ENCODE assay signal across 14 cellular contexts in genomic region chr20:47391276-47392010, GRCh38. TPM values are rescaled to one million over a fixed set of nuclear protein-coding genes. Genes with fewer than 3 reads are reported as not detected.
DNase-seq lines count a peak whose midpoint lies in the region; ATAC-seq, FAIRE-seq and TF ChIP-seq lines count a peak whose summit lies in the region.
"Had no signal": no experiment of that assay in that cellular context is flagged by ENCODE, and none has a peak within 500 bp of the region (broad histone marks: within the 10 kb centered on the region; RNA-seq: fewer than 3 reads in every experiment).

No MANE protein-coding gene starts in this region.

- 94% methylated on average over 6 of the region's 6 CpGs for whole genome bisulfite sequencing in A549 (ENCODE audit: missing lambda C conversion rate)
- 96% methylated on average over 6 of the region's 6 CpGs for WGBS in small intestine, 3 donors

- H3K27ac ChIP-seq in A549 (peak overlapping the region; percentile 90 to 92), DOHH2 (ENCODE audit: low read depth, low read length) (peak overlapping the region; percentile 99), small intestine (ENCODE audit: low read depth in 1 of 2, low read length in 1 of 2) (no peak overlapping the region)
- H3K27ac ChIP-seq: prostate gland had no signal

- POLR2A ChIA-PET in A549 (lab: Yijun Ruan, JAX): interaction anchor here (0.6 to 2.1 kb wide), 4 partner anchors 32 to 183 kb away, joined by 3 to 20 read pairs (median 4); partner anchors contain the start of gene NCOA3
- POLR2A ChIA-PET in activated CD8-positive, alpha-beta T cell treated with anti-CD3 and anti-CD28 coated beads for 36 hours (lab: Charles Lee): interaction anchor here (1.1 kb wide), 1 partner anchor 30 kb away, joined by 4 read pairs; no protein-coding TSS in a partner anchor

- FAIRE-seq in A549 (lab: Jason Lieb, UNC) (no peak), small intestine (lab: Jason Lieb, UNC) (no peak)

- no peak for TF ChIP-seq CTCF in A549 (IDR thresholded peaks at IDR 0.05)
- no peak for TF ChIP-seq CTCF in DOHH2 (IDR thresholded peaks at IDR 0.05; ENCODE audit: low read depth, low read length, poor library complexity, severe bottlenecking)
- no peak for TF ChIP-seq CTCF in activated CD8-positive, alpha-beta T cell treated with anti-CD3 and anti-CD28 coated beads for 36 hours (IDR thresholded peaks at IDR 0.05)

- no peaks in the 10 kb centered on the region for H4K20me1 ChIP-seq in DOHH2 (ENCODE audit: control insufficient read depth, insufficient read depth, low read depth, low read length)

- H3K4me1 ChIP-seq in A549 (peaks cover 34% of the 10 kb centered on the region), DOHH2 (ENCODE audit: control insufficient read depth, low read length) (peaks cover 67% of the 10 kb centered on the region), small intestine (ENCODE audit: control insufficient read depth in 2 of 2, insufficient read depth in 1 of 2, low read depth in 1 of 2, low read length in 1 of 2) (no peaks in the 10 kb centered on the region)
- H3K4me1 ChIP-seq: prostate gland had no signal

- no peaks in the 10 kb centered on the region for H3K27me3 Mint-ChIP-seq in activated CD8-positive, alpha-beta T cell treated with anti-CD3 and anti-CD28 coated beads for 36 hours
- H3K27me3 Mint-ChIP-seq in memory B cell: no peaks in the 10 kb centered on the region
- H3K27me3 Mint-ChIP-seq: CD4-positive, alpha-beta T cell had no signal

- H3K9me3 ChIP-seq in A549 (peaks cover 28% of the 10 kb centered on the region), DOHH2 (ENCODE audit: control insufficient read depth, insufficient read depth, low read length) (peaks cover 3% of the 10 kb centered on the region; the same call in 1 of the 2 replicates), small intestine (ENCODE audit: control insufficient read depth, low read depth) (no peaks in the 10 kb centered on the region)
- H3K9me3 ChIP-seq: prostate gland had no signal

- no peak for ATAC-seq in A549
- ATAC-seq in activated CD8-positive, alpha-beta T cell treated with anti-CD3 and anti-CD28 coated beads for 36 hours: peak; percentile 10
- ATAC-seq in memory B cell (ENCODE audit: low read depth): no peak
- ATAC-seq in HG03135 (IDR thresholded peaks at IDR 0.05; ENCODE audit: unreplicated experiment): no peak

- no peak overlapping the region for H3K4me3 ChIP-seq in A549
- peak overlapping the region; percentile 67 for H3K4me3 ChIP-seq in DOHH2 (ENCODE audit: low read length)
- H3K4me3 ChIP-seq in small intestine (ENCODE audit: low read depth in 1 of 2, low read length in 2 of 2): no peak overlapping the region
- H3K4me3 ChIP-seq: prostate gland had no signal

- CTCF ChIA-PET in A549 (lab: Yijun Ruan, JAX): interaction anchor here (0.6 to 3.7 kb wide), 8 partner anchors 8 to 230 kb away, joined by 3 to 21 read pairs (median 8); partner anchors contain the start of gene NCOA3
- CTCF ChIA-PET in activated CD8-positive, alpha-beta T cell treated with anti-CD3 and anti-CD28 coated beads for 36 hours (lab: Charles Lee): interaction anchor here (0.6 to 9.4 kb wide), 7 partner anchors 8 to 272 kb away, joined by 3 to 60 read pairs (median 3); no protein-coding TSS in a partner anchor

- peaks cover 10% of the 10 kb centered on the region for H3K9me3 Mint-ChIP-seq in activated CD8-positive, alpha-beta T cell treated with anti-CD3 and anti-CD28 coated beads for 36 hours
- H3K9me3 Mint-ChIP-seq in memory B cell: peaks cover 10% of the 10 kb centered on the region
- H3K9me3 Mint-ChIP-seq: CD4-positive, alpha-beta T cell had no signal

- H3K9me2 ChIP-seq in DOHH2 (replicated peaks; ENCODE audit: control insufficient read depth, low read length): no peaks in the 10 kb centered on the region

- peak overlapping the region; percentile 65 for H3K27ac Mint-ChIP-seq in activated CD8-positive, alpha-beta T cell treated with anti-CD3 and anti-CD28 coated beads for 36 hours
- peak overlapping the region; percentile 90 for H3K27ac Mint-ChIP-seq in memory B cell
- H3K27ac Mint-ChIP-seq: CD4-positive, alpha-beta T cell had no signal

- no peaks in the 10 kb centered on the region for H3K36me3 Mint-ChIP-seq in activated CD8-positive, alpha-beta T cell treated with anti-CD3 and anti-CD28 coated beads for 36 hours (ENCODE audit: low read depth)
- H3K36me3 Mint-ChIP-seq in memory B cell: peaks cover 14% of the 10 kb centered on the region

- peak overlapping the region; percentile 59; the same call in 1 of the 3 replicates for H3K4me2 ChIP-seq in A549
- peak overlapping the region; percentile 90 for H3K4me2 ChIP-seq in DOHH2 (ENCODE audit: low read length)

- H3K4me3 Mint-ChIP-seq in activated CD8-positive, alpha-beta T cell treated with anti-CD3 and anti-CD28 coated beads for 36 hours: no peak overlapping the region
- peak overlapping the region; percentile 22 for H3K4me3 Mint-ChIP-seq in memory B cell
- H3K4me3 Mint-ChIP-seq: CD4-positive, alpha-beta T cell had no signal

- TF ChIP-seq POLR2A in A549 (IDR thresholded peaks at IDR 0.05; ENCODE audit: low read length): no peak

- TF ChIP-seq EP300 in A549 (IDR thresholded peaks at IDR 0.05): no peak

- intact Hi-C loops in activated CD8-positive, alpha-beta T cell treated with anti-CD3 and anti-CD28 coated beads for 36 hours (cut with micrococcal nuclease): no loop called here

- no peak for TF ChIP-seq RAD21 in A549 (conservative IDR thresholded peaks at IDR 0.05 in 1 of 2, IDR thresholded peaks at IDR 0.05 in 1 of 2)

- H3K4me1 Mint-ChIP-seq in activated CD8-positive, alpha-beta T cell treated with anti-CD3 and anti-CD28 coated beads for 36 hours (ENCODE audit: low read depth): peaks cover 17% of the 10 kb centered on the region
- H3K4me1 Mint-ChIP-seq in memory B cell: peaks cover 27% of the 10 kb centered on the region

- no peak for DNase-seq in A549 (ENCODE audit: low read depth in 1 of 2, low spot score in 1 of 2)
- DNase-seq in activated CD8-positive, alpha-beta T cell treated with anti-CD3 and anti-CD28 coated beads for 36 hours: no peak
- DNase-seq in memory B cell (ENCODE audit: low spot score in 2 of 2): no peak
- DNase-seq in small intestine: no peak
- no peak for DNase-seq in stimulated activated CD4-positive, alpha-beta T cell treated with anti-CD3 and anti-CD28 coated beads, Interleukin-4, amount 100 ng/mL, for 24 hours
- DNase-seq in NCI-H2107 (lab: John Stamatoyannopoulos, UW): no peak
- DNase-seq: CD4-positive, alpha-beta T cell; NCI-H1436; NCI-H524 treated with DMSO at 0.1 percent for 48 hours; stimulated activated CD4-positive, alpha-beta T cell treated with anti-CD3 and anti-CD28 coated beads, Interleukin-2, amount 100 ng/mL, for 24 hours; stimulated activated naive CD4-positive, alpha-beta T cell had no signal

- H3K79me2 ChIP-seq in DOHH2 (ENCODE audit: control insufficient read depth, low read length): peaks cover 9% of the 10 kb centered on the region; the same call in 1 of the 2 replicates

- H3K27me3 ChIP-seq in DOHH2 (ENCODE audit: control insufficient read depth, low read length): no peaks in the 10 kb centered on the region
- H3K27me3 ChIP-seq in small intestine (ENCODE audit: control insufficient read depth in 2 of 2, insufficient read depth in 2 of 2, low read length in 2 of 2): no peaks in the 10 kb centered on the region

- H3K36me3 ChIP-seq in DOHH2 (ENCODE audit: control insufficient read depth, low read length): peaks cover 43% of the 10 kb centered on the region
- no peaks in the 10 kb centered on the region for H3K36me3 ChIP-seq in small intestine (ENCODE audit: control insufficient read depth in 2 of 2, insufficient read depth in 2 of 2, low read length in 2 of 2)
- H3K36me3 ChIP-seq: prostate gland had no signal

- H3F3A ChIP-seq in DOHH2 (ENCODE audit: control insufficient read depth, insufficient read depth): peaks cover 45% of the 10 kb centered on the region

TF ChIP-seq in A549, 52 proteins besides CTCF, POLR2A, EP300 and RAD21 (continues in another document):
- TF ChIP-seq CHD4 (IDR thresholded peaks at IDR 0.05; ENCODE audit: borderline replicate concordance) (no peak), ELK1 (IDR thresholded peaks at IDR 0.05; ENCODE audit: low read depth, low read length) (no peak), HMGXB4 (CRISPR knock-in tag; IDR thresholded peaks at IDR 0.05; ENCODE audit: borderline replicate concordance) (peak; percentile 39; the same call in 1 of the 2 replicates)

RNA-seq across cellular contexts. Expression of gene ZMYND8, which starts 34.9 kb away (rescaled TPM):
- polyA plus RNA-seq in A549 (2011; rRNA removed): 23.6 and 24.9 TPM in 2 replicates
- polyA plus RNA-seq in A549 (2012; cell fraction: cytosol; rRNA removed): 10.9 TPM in 2 replicates
- polyA plus RNA-seq in A549 (2012; cell fraction: nucleus; rRNA removed): 19.5 and 21.4 TPM in 2 replicates
- polyA plus RNA-seq in A549 (2017; fragmentation: RNase III; extraction: RNeasy Plus Mini Kit Qiagen cat#74134 plus additional on column Dnase treatment): 10.2 to 11.2 TPM (median 10.4 TPM) in 3 replicates
- polyA minus RNA-seq in A549 (2011; rRNA and poly(A)+ RNA removed): 22.2 and 24.4 TPM in 2 replicates
- 10 to 100 TPM; 31.9 to 33.4 TPM for total RNA-seq in activated CD8-positive, alpha-beta T cell treated with anti-CD3 and anti-CD28 coated beads for 36 hours
- polyA plus RNA-seq in small intestine: 10 to 100 TPM in 2 of 3 donors, 1 to 10 TPM in 1; 9.2 to 19.9 (median 12.8) TPM

Comparison
In these comparisons a context has a peak if more than half of its experiments do, and no peak if none do; other contexts are left out.
1. H3K27ac ChIP-seq: peak in A549 (2 of 2) and DOHH2 (single experiment); none in small intestine (0 of 2).